8 cellular contexts compared by ENCODE assay signal in the genomic region with DNA sequence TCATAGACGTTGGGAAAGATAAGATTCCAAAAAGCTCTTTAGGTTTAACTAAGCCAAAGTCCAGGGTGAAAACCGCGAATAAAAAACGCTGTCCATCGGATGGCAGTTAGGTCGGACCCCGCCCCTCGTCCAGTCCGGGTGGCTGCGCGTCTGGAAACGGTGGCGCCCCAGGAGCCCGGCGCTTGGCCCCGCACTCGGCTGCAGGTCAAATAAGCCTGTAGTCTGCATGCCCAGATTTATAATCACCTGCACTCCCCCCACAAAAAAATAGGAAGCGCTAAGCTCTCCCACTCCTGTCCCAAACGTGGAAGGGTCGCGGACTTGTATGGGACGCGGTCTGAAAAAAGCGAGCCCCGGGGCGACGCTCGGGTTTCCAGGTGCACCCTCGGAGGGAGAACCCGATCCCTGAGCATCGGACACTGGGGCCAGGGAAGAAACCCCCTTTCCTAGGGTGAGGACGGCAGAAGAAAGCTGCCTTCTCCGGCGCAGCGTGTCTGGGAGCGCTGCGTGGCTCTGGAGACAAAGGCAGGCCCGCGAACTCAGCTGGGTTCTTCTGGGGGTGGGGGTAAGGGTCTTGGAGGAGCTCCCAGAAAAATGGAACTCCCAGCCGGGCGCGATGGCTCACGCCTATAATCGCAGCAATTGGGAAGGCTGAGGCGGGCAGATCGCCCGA.
DNase-seq lines count a peak whose midpoint lies in the region; ATAC-seq, FAIRE-seq and TF ChIP-seq lines count a peak whose summit lies in the region.

No MANE protein-coding gene starts in this region.

- no peak for FAIRE-seq in RCC 7860 (lab: Jason Lieb, UNC)

- TF ChIP-seq CTCF in AG09319 (IDR thresholded peaks at IDR 0.05; ENCODE audit: low read depth, low read length) (no peak), astrocyte of the cerebellum (IDR thresholded peaks at IDR 0.05; ENCODE audit: low read depth, low read length, missing control alignments) (no peak)

- in situ Hi-C loops in astrocyte of the cerebellum (cut with HindIII; ENCODE audit: low sequenced_read_pairs) = no loop called here

- ATAC-seq in GM18517 (IDR thresholded peaks at IDR 0.05; ENCODE audit: unreplicated experiment) = peak; percentile 0
- ATAC-seq in HG03460 (IDR thresholded peaks at IDR 0.05; ENCODE audit: unreplicated experiment) = peak; percentile 14
- no peak for ATAC-seq in GM18520 (IDR thresholded peaks at IDR 0.05; ENCODE audit: unreplicated experiment)

- DNase-seq in AG09319 (ENCODE audit: extremely low read depth, low read depth) (peak; percentile 44), RCC 7860 (ENCODE audit: low spot score) (peak; percentile 82), astrocyte of the cerebellum (ENCODE audit: low read depth) (peak; percentile 83), hypothalamus (lab: John Stamatoyannopoulos, UW) (peak in 36 of 51 donors; percentile 27 to 80 (median 63)), putamen (ENCODE audit: low spot score) (peak; percentile 58)

- peak overlapping the region; percentile 93 for H3K4me3 ChIP-seq in astrocyte of the cerebellum (ENCODE audit: low read depth, low read length)
